Comparison of ENCODE assay signal across 1 cellular context in genomic region chr3:129893616-129894070, GRCh38.
TF ChIP-seq lines count a peak whose summit lies in the region.

TMCC1 (minus strand) TSS chr3:129893711.

TF ChIP-seq in HepG2, 621 proteins besides CTCF, POLR2A, EP300 and RAD21 (continued from another document and continues in another):
- TF ChIP-seq SALL1 (CRISPR knock-in tag; IDR thresholded peaks at IDR 0.05), result peak; percentile 39; the same call in 1 of the 2 replicates
- 0 out of 2 replicates have a peak, but pooled peaks have one; percentile 39 for TF ChIP-seq ZNF256 (CRISPR knock-in tag; conservative IDR thresholded peaks at IDR 0.05)
- TF ChIP-seq MYPOP (CRISPR knock-in tag; IDR thresholded peaks at IDR 0.05), result no peak
- no peak for TF ChIP-seq DNMT1 (CRISPR knock-in tag; IDR thresholded peaks at IDR 0.05)
- TF ChIP-seq POLR2AphosphoS5 (IDR thresholded peaks at IDR 0.05; ENCODE audit: low read depth, low read length), result peak; percentile 79
- no peak for TF ChIP-seq HHEX (CRISPR knock-in tag; IDR thresholded peaks at IDR 0.05)
- no peak for TF ChIP-seq ZNF430 (CRISPR knock-in tag; IDR thresholded peaks at IDR 0.05)
- no peak for TF ChIP-seq HDAC1 (CRISPR knock-in tag; IDR thresholded peaks at IDR 0.05)
- TF ChIP-seq, protein P1, sequence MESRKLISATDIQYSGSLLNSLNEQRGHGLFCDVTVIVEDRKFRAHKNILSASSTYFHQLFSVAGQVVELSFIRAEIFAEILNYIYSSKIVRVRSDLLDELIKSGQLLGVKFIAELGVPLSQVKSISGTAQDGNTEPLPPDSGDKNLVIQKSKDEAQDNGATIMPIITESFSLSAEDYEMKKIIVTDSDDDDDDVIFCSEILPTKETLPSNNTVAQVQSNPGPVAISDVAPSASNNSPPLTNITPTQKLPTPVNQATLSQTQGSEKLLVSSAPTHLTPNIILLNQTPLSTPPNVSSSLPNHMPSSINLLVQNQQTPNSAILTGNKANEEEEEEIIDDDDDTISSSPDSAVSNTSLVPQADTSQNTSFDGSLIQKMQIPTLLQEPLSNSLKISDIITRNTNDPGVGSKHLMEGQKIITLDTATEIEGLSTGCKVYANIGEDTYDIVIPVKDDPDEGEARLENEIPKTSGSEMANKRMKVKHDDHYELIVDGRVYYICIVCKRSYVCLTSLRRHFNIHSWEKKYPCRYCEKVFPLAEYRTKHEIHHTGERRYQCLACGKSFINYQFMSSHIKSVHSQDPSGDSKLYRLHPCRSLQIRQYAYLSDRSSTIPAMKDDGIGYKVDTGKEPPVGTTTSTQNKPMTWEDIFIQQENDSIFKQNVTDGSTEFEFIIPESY (CRISPR knock-in tag; IDR thresholded peaks at IDR 0.05), result no peak
- peak; percentile 91; the same call in 2 of the 3 replicates for TF ChIP-seq MXI1 (IDR thresholded peaks at IDR 0.05; ENCODE audit: borderline replicate concordance, low read depth, low read length)
- TF ChIP-seq ZNF557 (CRISPR knock-in tag; IDR thresholded peaks at IDR 0.05), result 0 out of 2 replicates have a peak, but pooled peaks have one; percentile 47
- TF ChIP-seq, protein P2, sequence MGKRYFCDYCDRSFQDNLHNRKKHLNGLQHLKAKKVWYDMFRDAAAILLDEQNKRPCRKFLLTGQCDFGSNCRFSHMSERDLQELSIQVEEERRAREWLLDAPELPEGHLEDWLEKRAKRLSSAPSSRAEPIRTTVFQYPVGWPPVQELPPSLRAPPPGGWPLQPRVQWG (CRISPR knock-in tag; IDR thresholded peaks at IDR 0.05; ENCODE audit: borderline replicate concordance, low read depth), result no peak
- TF ChIP-seq MTA3 (CRISPR knock-in tag; IDR thresholded peaks at IDR 0.05), result no peak
- TF ChIP-seq YY1 (IDR thresholded peaks at IDR 0.05; ENCODE audit: insufficient read depth, insufficient replicate concordance, low read depth, low read length), result no peak
- no peak for TF ChIP-seq ZNF614 (CRISPR knock-in tag; IDR thresholded peaks at IDR 0.05; ENCODE audit: borderline replicate concordance)
- TF ChIP-seq PCBP1 (IDR thresholded peaks at IDR 0.05; ENCODE audit: borderline replicate concordance, low read depth, low read length), result no peak
- no peak for TF ChIP-seq ZNF792 (CRISPR knock-in tag; IDR thresholded peaks at IDR 0.05)
- TF ChIP-seq SP4 (CRISPR knock-in tag; IDR thresholded peaks at IDR 0.05), result peak; percentile 67
- no peak for TF ChIP-seq HNRNPL (IDR thresholded peaks at IDR 0.05; ENCODE audit: low read depth, low read length)
- no peak for TF ChIP-seq ZBTB42 (CRISPR knock-in tag; IDR thresholded peaks at IDR 0.05)
- no peak for TF ChIP-seq ZNF841 (CRISPR knock-in tag; IDR thresholded peaks at IDR 0.05; ENCODE audit: borderline replicate concordance)
- no peak for TF ChIP-seq SNAPC4 (CRISPR knock-in tag; IDR thresholded peaks at IDR 0.05)
- TF ChIP-seq KDM3A (CRISPR knock-in tag; IDR thresholded peaks at IDR 0.05; ENCODE audit: low read depth), result no peak
- TF ChIP-seq RXRB (CRISPR knock-in tag; IDR thresholded peaks at IDR 0.05; ENCODE audit: borderline replicate concordance), result no peak
- no peak for TF ChIP-seq ZFP36 (IDR thresholded peaks at IDR 0.05; ENCODE audit: borderline replicate concordance, low read depth, low read length, partially characterized antibody)
- TF ChIP-seq DNMT3B (CRISPR knock-in tag; conservative IDR thresholded peaks at IDR 0.05), result no peak
- TF ChIP-seq ZSCAN31 (CRISPR knock-in tag; IDR thresholded peaks at IDR 0.05; ENCODE audit: low read depth), result no peak
- 0 out of 2 replicates have a peak, but pooled peaks have one; percentile 29 for TF ChIP-seq DMAP1 (CRISPR knock-in tag; IDR thresholded peaks at IDR 0.05)
- peak; percentile 81 for TF ChIP-seq MAX (IDR thresholded peaks at IDR 0.05)
- no peak for TF ChIP-seq ELF3 (CRISPR knock-in tag; IDR thresholded peaks at IDR 0.05)
- no peak for TF ChIP-seq ZNF589 (CRISPR knock-in tag; conservative IDR thresholded peaks at IDR 0.05)
- peak; percentile 30; the same call in 1 of the 2 replicates for TF ChIP-seq ETV5 (CRISPR knock-in tag; IDR thresholded peaks at IDR 0.05; ENCODE audit: borderline replicate concordance)
- TF ChIP-seq ZNF530 (CRISPR knock-in tag; IDR thresholded peaks at IDR 0.05; ENCODE audit: low read depth), result no peak
- TF ChIP-seq ZNF777 (CRISPR knock-in tag; IDR thresholded peaks at IDR 0.05), result no peak
- no peak for TF ChIP-seq ZNF572 (CRISPR knock-in tag; IDR thresholded peaks at IDR 0.05)
- TF ChIP-seq ZNF83 (CRISPR knock-in tag; IDR thresholded peaks at IDR 0.05; ENCODE audit: borderline replicate concordance), result no peak
- TF ChIP-seq, protein P3, sequence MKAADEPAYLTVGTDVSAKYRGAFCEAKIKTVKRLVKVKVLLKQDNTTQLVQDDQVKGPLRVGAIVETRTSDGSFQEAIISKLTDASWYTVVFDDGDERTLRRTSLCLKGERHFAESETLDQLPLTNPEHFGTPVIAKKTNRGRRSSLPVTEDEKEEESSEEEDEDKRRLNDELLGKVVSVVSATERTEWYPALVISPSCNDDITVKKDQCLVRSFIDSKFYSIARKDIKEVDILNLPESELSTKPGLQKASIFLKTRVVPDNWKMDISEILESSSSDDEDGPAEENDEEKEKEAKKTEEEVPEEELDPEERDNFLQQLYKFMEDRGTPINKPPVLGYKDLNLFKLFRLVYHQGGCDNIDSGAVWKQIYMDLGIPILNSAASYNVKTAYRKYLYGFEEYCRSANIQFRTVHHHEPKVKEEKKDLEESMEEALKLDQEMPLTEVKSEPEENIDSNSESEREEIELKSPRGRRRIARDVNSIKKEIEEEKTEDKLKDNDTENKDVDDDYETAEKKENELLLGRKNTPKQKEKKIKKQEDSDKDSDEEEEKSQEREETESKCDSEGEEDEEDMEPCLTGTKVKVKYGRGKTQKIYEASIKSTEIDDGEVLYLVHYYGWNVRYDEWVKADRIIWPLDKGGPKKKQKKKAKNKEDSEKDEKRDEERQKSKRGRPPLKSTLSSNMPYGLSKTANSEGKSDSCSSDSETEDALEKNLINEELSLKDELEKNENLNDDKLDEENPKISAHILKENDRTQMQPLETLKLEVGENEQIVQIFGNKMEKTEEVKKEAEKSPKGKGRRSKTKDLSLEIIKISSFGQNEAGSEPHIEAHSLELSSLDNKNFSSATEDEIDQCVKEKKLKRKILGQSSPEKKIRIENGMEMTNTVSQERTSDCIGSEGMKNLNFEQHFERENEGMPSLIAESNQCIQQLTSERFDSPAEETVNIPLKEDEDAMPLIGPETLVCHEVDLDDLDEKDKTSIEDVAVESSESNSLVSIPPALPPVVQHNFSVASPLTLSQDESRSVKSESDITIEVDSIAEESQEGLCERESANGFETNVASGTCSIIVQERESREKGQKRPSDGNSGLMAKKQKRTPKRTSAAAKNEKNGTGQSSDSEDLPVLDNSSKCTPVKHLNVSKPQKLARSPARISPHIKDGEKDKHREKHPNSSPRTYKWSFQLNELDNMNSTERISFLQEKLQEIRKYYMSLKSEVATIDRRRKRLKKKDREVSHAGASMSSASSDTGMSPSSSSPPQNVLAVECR (CRISPR knock-in tag; IDR thresholded peaks at IDR 0.05; ENCODE audit: borderline replicate concordance), result peak; percentile 7; the same call in 1 of the 2 replicates
- TF ChIP-seq ZNF619 (CRISPR knock-in tag; IDR thresholded peaks at IDR 0.05), result no peak
- 0 out of 2 replicates have a peak, but pooled peaks have one; percentile 24 for TF ChIP-seq ZNF33B (CRISPR knock-in tag; IDR thresholded peaks at IDR 0.05)
- no peak for TF ChIP-seq TRIM24 (CRISPR knock-in tag; IDR thresholded peaks at IDR 0.05)
- no peak for TF ChIP-seq GATAD1 (CRISPR knock-in tag; IDR thresholded peaks at IDR 0.05)
- TF ChIP-seq, protein P4, sequence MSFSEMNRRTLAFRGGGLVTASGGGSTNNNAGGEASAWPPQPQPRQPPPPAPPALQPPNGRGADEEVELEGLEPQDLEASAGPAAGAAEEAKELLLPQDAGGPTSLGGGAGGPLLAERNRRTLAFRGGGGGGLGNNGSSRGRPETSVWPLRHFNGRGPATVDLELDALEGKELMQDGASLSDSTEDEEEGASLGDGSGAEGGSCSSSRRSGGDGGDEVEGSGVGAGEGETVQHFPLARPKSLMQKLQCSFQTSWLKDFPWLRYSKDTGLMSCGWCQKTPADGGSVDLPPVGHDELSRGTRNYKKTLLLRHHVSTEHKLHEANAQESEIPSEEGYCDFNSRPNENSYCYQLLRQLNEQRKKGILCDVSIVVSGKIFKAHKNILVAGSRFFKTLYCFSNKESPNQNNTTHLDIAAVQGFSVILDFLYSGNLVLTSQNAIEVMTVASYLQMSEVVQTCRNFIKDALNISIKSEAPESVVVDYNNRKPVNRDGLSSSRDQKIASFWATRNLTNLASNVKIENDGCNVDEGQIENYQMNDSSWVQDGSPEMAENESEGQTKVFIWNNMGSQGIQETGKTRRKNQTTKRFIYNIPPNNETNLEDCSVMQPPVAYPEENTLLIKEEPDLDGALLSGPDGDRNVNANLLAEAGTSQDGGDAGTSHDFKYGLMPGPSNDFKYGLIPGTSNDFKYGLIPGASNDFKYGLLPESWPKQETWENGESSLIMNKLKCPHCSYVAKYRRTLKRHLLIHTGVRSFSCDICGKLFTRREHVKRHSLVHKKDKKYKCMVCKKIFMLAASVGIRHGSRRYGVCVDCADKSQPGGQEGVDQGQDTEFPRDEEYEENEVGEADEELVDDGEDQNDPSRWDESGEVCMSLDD (CRISPR knock-in tag; IDR thresholded peaks at IDR 0.05; ENCODE audit: borderline replicate concordance), result no peak
- TF ChIP-seq HINFP (CRISPR knock-in tag; IDR thresholded peaks at IDR 0.05; ENCODE audit: low read depth), result no peak
- peak; percentile 50 for TF ChIP-seq SAP130 (CRISPR knock-in tag; IDR thresholded peaks at IDR 0.05; ENCODE audit: low read depth)
- TF ChIP-seq CHCHD3 (CRISPR knock-in tag; IDR thresholded peaks at IDR 0.05), result no peak
- TF ChIP-seq PRMT3 (CRISPR knock-in tag; IDR thresholded peaks at IDR 0.05; ENCODE audit: borderline replicate concordance, low read depth), result no peak
- TF ChIP-seq SUZ12 (IDR thresholded peaks at IDR 0.05; ENCODE audit: low read depth, low read length), result no peak
- peak; percentile 47; the same call in 1 of the 2 replicates for TF ChIP-seq ISL2 (CRISPR knock-in tag; IDR thresholded peaks at IDR 0.05)
- TF ChIP-seq SYNCRIP (IDR thresholded peaks at IDR 0.05; ENCODE audit: insufficient read depth, low read depth, low read length), result no peak
- peak; percentile 56 for TF ChIP-seq RBFOX2 (IDR thresholded peaks at IDR 0.05; ENCODE audit: low read depth, low read length)
